In the genomic region with DNA sequence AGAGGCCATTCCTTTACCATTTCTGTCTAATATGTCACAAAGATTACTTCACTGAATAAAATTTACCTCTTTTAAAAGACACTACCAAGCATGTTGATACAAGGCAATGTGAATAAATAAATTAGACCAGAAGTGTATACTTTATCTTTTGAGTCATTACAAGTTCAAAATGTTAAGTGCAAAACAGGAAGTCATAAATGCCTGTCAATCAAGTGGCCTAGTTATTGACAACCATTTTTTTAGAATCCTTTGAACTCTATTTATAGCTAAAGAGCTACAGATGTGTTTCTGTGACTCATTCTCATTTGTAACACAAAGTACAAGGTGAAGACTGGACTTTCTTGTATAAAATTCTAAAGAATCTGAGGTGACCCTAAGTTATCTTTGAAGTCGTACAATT, we compare ENCODE assay signal across 18 cellular contexts.
"Had no signal": no experiment of that assay in that cellular context is flagged by ENCODE, and none has a peak within 500 bp of the region (broad histone marks: within the 10 kb centered on the region; RNA-seq: fewer than 3 reads in every experiment).

No MANE protein-coding gene starts in this region.

- H3K36me3 Mint-ChIP-seq: activated naive CD8-positive, alpha-beta T cell treated with anti-CD3 and anti-CD28 coated beads for 36 hours; naive B cell had no signal

- H3K36me3 ChIP-seq: cardiac muscle cell, prostate gland, tibial nerve, uterus had no signal

- ATAC-seq: activated CD4-positive, alpha-beta T cell treated with anti-CD3 and anti-CD28 coated beads for 36 hours; mucosa of descending colon; right cardiac atrium; stimulated activated naive CD8-positive, alpha-beta T cell treated with anti-CD3 and anti-CD28 coated beads, Interleukin-15, Interleukin-2, amounts not matched to agents 100 U/mL and 50 U/mL, for 24 hours had no signal

- FAIRE-seq: TTC549 had no signal

- H3K4me3 Mint-ChIP-seq: activated CD4-positive, alpha-beta T cell treated with anti-CD3 and anti-CD28 coated beads for 36 hours; activated naive CD8-positive, alpha-beta T cell treated with anti-CD3 and anti-CD28 coated beads for 36 hours; dendritic cell treated with granulocyte-macrophage colony-stimulating factor and Interleukin-4, amounts not matched to agents 40 ng/mL and 50 ng/mL, for 4 days; naive B cell had no signal

- H3K27me3 Mint-ChIP-seq: activated CD4-positive, alpha-beta T cell treated with anti-CD3 and anti-CD28 coated beads for 36 hours; activated naive CD8-positive, alpha-beta T cell treated with anti-CD3 and anti-CD28 coated beads for 36 hours; dendritic cell treated with granulocyte-macrophage colony-stimulating factor and Interleukin-4, amounts not matched to agents 40 ng/mL and 50 ng/mL, for 4 days; naive B cell had no signal

- H3K9me3 ChIP-seq: mucosa of descending colon, prostate gland, tibial nerve, uterus had no signal

- H3K27me3 ChIP-seq: cardiac muscle cell, tibial nerve, uterus had no signal

- H3K4me1 ChIP-seq: prostate gland, tibial nerve, uterus had no signal

- H3K4me3 ChIP-seq: cardiac muscle cell, mucosa of descending colon, prostate gland, skin epidermis, tibial nerve, uterus had no signal

- H3K4me1 Mint-ChIP-seq: activated CD4-positive, alpha-beta T cell treated with anti-CD3 and anti-CD28 coated beads for 36 hours; activated naive CD8-positive, alpha-beta T cell treated with anti-CD3 and anti-CD28 coated beads for 36 hours; naive B cell had no signal

- H3K27ac Mint-ChIP-seq: activated CD4-positive, alpha-beta T cell treated with anti-CD3 and anti-CD28 coated beads for 36 hours; activated naive CD8-positive, alpha-beta T cell treated with anti-CD3 and anti-CD28 coated beads for 36 hours; dendritic cell treated with granulocyte-macrophage colony-stimulating factor and Interleukin-4, amounts not matched to agents 40 ng/mL and 50 ng/mL, for 4 days had no signal

- DNase-seq: activated CD4-positive, alpha-beta T cell treated with anti-CD3 and anti-CD28 coated beads for 36 hours; activated CD4-positive, alpha-beta T cell treated with anti-CD3 and anti-CD28 coated beads, Interleukin-2, amount 50 U/mL, for 48 hours; activated naive CD8-positive, alpha-beta T cell treated with anti-CD3 and anti-CD28 coated beads for 36 hours; amygdala; effector memory CD4-positive, alpha-beta T cell; mesenchymal stem cell; mucosa of descending colon; naive B cell; right cardiac atrium; stimulated activated naive CD8-positive, alpha-beta T cell treated with anti-CD3 and anti-CD28 coated beads, Interleukin-15, Interleukin-2, amounts not matched to agents 100 U/mL and 50 U/mL, for 24 hours; substantia nigra; uterus had no signal

- H3K27ac ChIP-seq: cardiac muscle cell, prostate gland, skin epidermis, tibial nerve, uterus had no signal
